Comparison of ENCODE assay signal across 1 cellular context in genomic region chr1:26320896-26321295, GRCh38.
A peak's percentile ranks its signal among the peaks of the same experiment; 100 is the strongest.
TF ChIP-seq lines count a peak whose summit lies in the region.

No MANE protein-coding gene starts in this region.

TF ChIP-seq in K562, 482 proteins besides CTCF, POLR2A, EP300 and RAD21:
- TF ChIP-seq E2F5 (CRISPR knock-in tag; IDR thresholded peaks at IDR 0.05): 0 out of 2 replicates have a peak, but pooled peaks have one; percentile 51
- no peak for TF ChIP-seq SAFB2 (IDR thresholded peaks at IDR 0.05; ENCODE audit: borderline replicate concordance, low read depth, low read length, severe bottlenecking)
- peak; percentile 37; the same call in 1 of the 2 replicates for TF ChIP-seq RBFOX2 (IDR thresholded peaks at IDR 0.05; ENCODE audit: low read depth, low read length)
- TF ChIP-seq RB1 (IDR thresholded peaks at IDR 0.05; ENCODE audit: low read depth): 0 out of 2 replicates have a peak, but pooled peaks have one; percentile 32
- TF ChIP-seq ZNF143 (CRISPR knock-in tag; IDR thresholded peaks at IDR 0.05): peak; percentile 12; the same call in 1 of the 2 replicates
- TF ChIP-seq NFE2 (IDR thresholded peaks at IDR 0.05; ENCODE audit: low read depth): no peak
- TF ChIP-seq, protein P1, sequence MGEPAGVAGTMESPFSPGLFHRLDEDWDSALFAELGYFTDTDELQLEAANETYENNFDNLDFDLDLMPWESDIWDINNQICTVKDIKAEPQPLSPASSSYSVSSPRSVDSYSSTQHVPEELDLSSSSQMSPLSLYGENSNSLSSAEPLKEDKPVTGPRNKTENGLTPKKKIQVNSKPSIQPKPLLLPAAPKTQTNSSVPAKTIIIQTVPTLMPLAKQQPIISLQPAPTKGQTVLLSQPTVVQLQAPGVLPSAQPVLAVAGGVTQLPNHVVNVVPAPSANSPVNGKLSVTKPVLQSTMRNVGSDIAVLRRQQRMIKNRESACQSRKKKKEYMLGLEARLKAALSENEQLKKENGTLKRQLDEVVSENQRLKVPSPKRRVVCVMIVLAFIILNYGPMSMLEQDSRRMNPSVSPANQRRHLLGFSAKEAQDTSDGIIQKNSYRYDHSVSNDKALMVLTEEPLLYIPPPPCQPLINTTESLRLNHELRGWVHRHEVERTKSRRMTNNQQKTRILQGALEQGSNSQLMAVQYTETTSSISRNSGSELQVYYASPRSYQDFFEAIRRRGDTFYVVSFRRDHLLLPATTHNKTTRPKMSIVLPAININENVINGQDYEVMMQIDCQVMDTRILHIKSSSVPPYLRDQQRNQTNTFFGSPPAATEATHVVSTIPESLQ (CRISPR knock-in tag; IDR thresholded peaks at IDR 0.05): no peak
- no peak for TF ChIP-seq TFE3 (CRISPR knock-in tag; IDR thresholded peaks at IDR 0.05)
- no peak for TF ChIP-seq ZBTB8A (IDR thresholded peaks at IDR 0.05; ENCODE audit: partially characterized antibody)
- TF ChIP-seq TSHZ1 (CRISPR knock-in tag; IDR thresholded peaks at IDR 0.05): no peak
- 0 out of 2 replicates have a peak, but pooled peaks have one; percentile 19 for TF ChIP-seq EGR1 (conservative IDR thresholded peaks at IDR 0.05)
- no peak for TF ChIP-seq RUNX1 (IDR thresholded peaks at IDR 0.05; ENCODE audit: low read depth)
- peak; percentile 28; the same call in 1 of the 2 replicates for TF ChIP-seq ZBTB7A (IDR thresholded peaks at IDR 0.05; ENCODE audit: borderline replicate concordance, control insufficient read depth, low read depth, low read length)
- TF ChIP-seq U2AF1 (optimal IDR thresholded peaks at IDR 0.05; ENCODE audit: low read depth, low read length): no peak
TF ChIP-seq in K562: peak in this region for 6.
